In genomic region chr2:195658541-195658890, GRCh38 we compare ENCODE assay signal across 8 cellular contexts. TPM values are rescaled to one million over a fixed set of nuclear protein-coding genes. Genes with fewer than 3 reads are reported as not detected.
A peak's percentile ranks its signal among the peaks of the same experiment; 100 is the strongest.
DNase-seq lines count a peak whose midpoint lies in the region; ATAC-seq and TF ChIP-seq lines count a peak whose summit lies in the region.

No MANE protein-coding gene starts in this region.

- intact Hi-C loops in natural killer cell (cut with micrococcal nuclease), result loop anchor here (1.0 to 5.0 kb wide), 5 partner anchors 8 to 1649 kb away; no protein-coding TSS in a partner anchor

- TF ChIP-seq CTCF in HL-60 (IDR thresholded peaks at IDR 0.05; ENCODE audit: insufficient read depth, low read length) (no peak), natural killer cell (IDR thresholded peaks at IDR 0.05) (no peak)

- H3K27ac ChIP-seq in CD4-positive, CD25-positive, alpha-beta regulatory T cell (ENCODE audit: insufficient read depth, low read length, poor library complexity, severe bottlenecking), result peak overlapping the region; percentile 98
- H3K27ac ChIP-seq in HL-60 (replicated peaks), result peak overlapping the region; percentile 97
- H3K27ac ChIP-seq in SJSA1, result peak overlapping the region; percentile 97

- peaks cover 5% of the 10 kb centered on the region for H3K36me3 ChIP-seq in CD4-positive, CD25-positive, alpha-beta regulatory T cell (ENCODE audit: control insufficient read depth, insufficient read depth, low read length)
- peaks cover 21% of the 10 kb centered on the region for H3K36me3 ChIP-seq in SJSA1

- peaks cover 26% of the 10 kb centered on the region for H3K36me3 Mint-ChIP-seq in CD4-positive, CD25-positive, alpha-beta regulatory T cell
- H3K36me3 Mint-ChIP-seq in natural killer cell, result no peaks in the 10 kb centered on the region

- H3K27me3 Mint-ChIP-seq in CD4-positive, CD25-positive, alpha-beta regulatory T cell, result peaks cover 5% of the 10 kb centered on the region
- H3K27me3 Mint-ChIP-seq in natural killer cell (ENCODE audit: low read depth in 2 of 2), result no peaks in the 10 kb centered on the region

- DNase-seq in CD4-positive, CD25-positive, alpha-beta regulatory T cell, result peak; percentile 19 to 52 (median 51)
- DNase-seq in HL-60 (ENCODE audit: low read depth in 1 of 2, low spot score in 1 of 2), result peak in 1 of 2 experiments; percentile 31
- peak in 1 of 2 experiments; percentile 47 for DNase-seq in SJSA1 (ENCODE audit: low read depth in 1 of 2, low spot score in 2 of 2)
- peak; percentile 91 for DNase-seq in dermis blood vessel endothelial cell
- DNase-seq in natural killer cell, result no peak
- DNase-seq in iPS-NIHi11 (ENCODE audit: low spot score), result no peak
- no peak for DNase-seq in NOMO-1 treated with dmso at 0.1 percent for 144 hours (lab: John Stamatoyannopoulos, UW; ENCODE audit: unreplicated experiment)

- peak overlapping the region; percentile 99 to 100 (median 100) for H3K27ac Mint-ChIP-seq in CD4-positive, CD25-positive, alpha-beta regulatory T cell
- H3K27ac Mint-ChIP-seq in natural killer cell, result peak overlapping the region; percentile 98 to 100

- H3K4me3 Mint-ChIP-seq in CD4-positive, CD25-positive, alpha-beta regulatory T cell, result peak overlapping the region; percentile 96 to 100 (median 98)
- H3K4me3 Mint-ChIP-seq in natural killer cell, result peak overlapping the region; percentile 96

- peaks cover 0 to 2% (median 0%) of the 10 kb centered on the region in 7 donors for H3K9me3 Mint-ChIP-seq in CD4-positive, CD25-positive, alpha-beta regulatory T cell
- H3K9me3 Mint-ChIP-seq in natural killer cell, result no peaks in the 10 kb centered on the region

- H3K27me3 ChIP-seq in CD4-positive, CD25-positive, alpha-beta regulatory T cell (ENCODE audit: control insufficient read depth, insufficient read depth, low read length), result no peaks in the 10 kb centered on the region
- H3K27me3 ChIP-seq in HL-60 (ENCODE audit: insufficient read depth, poor library complexity, severe bottlenecking), result no peaks in the 10 kb centered on the region
- no peaks in the 10 kb centered on the region for H3K27me3 ChIP-seq in SJSA1 (replicated peaks)

- H3K9me3 ChIP-seq in CD4-positive, CD25-positive, alpha-beta regulatory T cell (ENCODE audit: control insufficient read depth in 2 of 2, low read length in 2 of 2), result no peaks in the 10 kb centered on the region
- H3K9me3 ChIP-seq in SJSA1 (replicated peaks), result no peaks in the 10 kb centered on the region

- H3K4me1 Mint-ChIP-seq in CD4-positive, CD25-positive, alpha-beta regulatory T cell, result peaks cover 17 to 40% (median 34%) of the 10 kb centered on the region in 4 donors
- H3K4me1 Mint-ChIP-seq in natural killer cell, result peaks cover 45 to 48% of the 10 kb centered on the region in 2 donors

- peak overlapping the region; percentile 96 for H3K4me3 ChIP-seq in CD4-positive, CD25-positive, alpha-beta regulatory T cell (ENCODE audit: low read depth, low read length)
- H3K4me3 ChIP-seq in HL-60 (replicated peaks; ENCODE audit: insufficient read depth, low read length), result peak overlapping the region; percentile 50
- peak overlapping the region; percentile 88 for H3K4me3 ChIP-seq in SJSA1

- no peak for ATAC-seq in CD4-positive, CD25-positive, alpha-beta regulatory T cell (ENCODE audit: low read depth in 2 of 2)
- no peak for ATAC-seq in natural killer cell
- no peak for ATAC-seq in GM21360 (IDR thresholded peaks at IDR 0.05; ENCODE audit: unreplicated experiment)

- peaks cover 47% of the 10 kb centered on the region for H3K4me1 ChIP-seq in CD4-positive, CD25-positive, alpha-beta regulatory T cell (ENCODE audit: control insufficient read depth, insufficient read depth, low read length, poor library complexity, severe bottlenecking)
- peaks cover 21% of the 10 kb centered on the region for H3K4me1 ChIP-seq in SJSA1 (replicated peaks)

RNA-seq across cellular contexts. Expression of gene SLC39A10, which starts 1.5 kb away (rescaled TPM):
- total RNA-seq in CD4-positive, CD25-positive, alpha-beta regulatory T cell, result 66.3 TPM
- polyA plus RNA-seq in CD4-positive, CD25-positive, alpha-beta regulatory T cell, result 10 to 100 TPM in 3 of 4 donors, 1 to 10 TPM in 1; 9.2 to 16.3 (median 11.5) TPM
- total RNA-seq in SJSA1 (2014; rRNA removed; shearing (Covaris generic)), result 9.9 and 16.0 TPM in 2 replicates
- total RNA-seq in dermis blood vessel endothelial cell (32.9 and 34.7 TPM in 2 replicates), natural killer cell (10 to 100 TPM; 56.5 to 69.6 (median 58.5) TPM)

Comparison
In these comparisons a context has a peak if more than half of its experiments do, and no peak if none do; other contexts are left out.
1. DNase-seq: peak in CD4-positive, CD25-positive, alpha-beta regulatory T cell (3 of 3) and dermis blood vessel endothelial cell (single experiment); none in natural killer cell (single experiment), iPS-NIHi11 (single experiment) and NOMO-1 treated with dmso at 0.1 percent for 144 hours (single experiment).
2. Peak in every context shown above with its lines, with median percentiles within 50 percentile points of each other: H3K27ac ChIP-seq and H3K4me3 ChIP-seq.